25 cellular contexts compared by ENCODE assay signal in genomic region chr20:57053067-57053466, GRCh38.
DNase-seq lines count a peak whose midpoint lies in the region; ATAC-seq, FAIRE-seq and TF ChIP-seq lines count a peak whose summit lies in the region.
"Had no signal": no experiment of that assay in that cellular context is flagged by ENCODE, and none has a peak within 500 bp of the region (broad histone marks: within the 10 kb centered on the region; RNA-seq: fewer than 3 reads in every experiment).

No MANE protein-coding gene starts in this region.

- H2AK5ac ChIP-seq in H1 (ENCODE audit: low read depth, low read length) = no peak overlapping the region

- no peak overlapping the region for H2BK120ac ChIP-seq in H1 (replicated peaks; ENCODE audit: low read depth, low read length)

- TF ChIP-seq CTCF in HEK293 (tag by site-specific recombination; IDR thresholded peaks at IDR 0.05) = no peak
- no peak for TF ChIP-seq CTCF in H1 (IDR thresholded peaks at IDR 0.05; ENCODE audit: control extremely low read depth in 1 of 3, insufficient read depth in 1 of 3, low read depth in 1 of 3, low read length in 3 of 3)
- no peak for TF ChIP-seq CTCF in sigmoid colon (IDR thresholded peaks at IDR 0.05)
- TF ChIP-seq CTCF in suprapubic skin (IDR thresholded peaks at IDR 0.05) = no peak

- H3K36me3 ChIP-seq in HEK293 (ENCODE audit: control insufficient read depth in 2 of 2, insufficient read depth in 1 of 2, low read length in 2 of 2) (no peaks in the 10 kb centered on the region), H1 (ENCODE audit: control insufficient read depth in 2 of 4, insufficient read depth in 4 of 4, low read length in 3 of 4) (no peaks in the 10 kb centered on the region), sigmoid colon (no peaks in the 10 kb centered on the region), suprapubic skin (no peaks in the 10 kb centered on the region)
- H3K36me3 ChIP-seq: BLaER1 had no signal

- no peak overlapping the region for H3K18ac ChIP-seq in H1 (ENCODE audit: extremely low read depth, low read length)

- no peaks in the 10 kb centered on the region for H3K9me3 ChIP-seq in HEK293 (ENCODE audit: control insufficient read depth, insufficient read depth, low read depth, low read length)
- no peaks in the 10 kb centered on the region for H3K9me3 ChIP-seq in H1 (ENCODE audit: insufficient read depth in 2 of 2, low read depth in 1 of 2, low read length in 1 of 2)
- H3K9me3 ChIP-seq in sigmoid colon = peaks cover 0 to 4% (median 0%) of the 10 kb centered on the region in 4 donors
- no peaks in the 10 kb centered on the region for H3K9me3 ChIP-seq in suprapubic skin
- H3K9me3 ChIP-seq: Caco-2 had no signal

- H4K20me1 ChIP-seq in H1 (replicated peaks in 1 of 2; ENCODE audit: control insufficient read depth in 1 of 2, insufficient read depth in 2 of 2, low read length in 2 of 2) = no peaks in the 10 kb centered on the region
- H4K20me1 ChIP-seq: BLaER1 had no signal

- no peak overlapping the region for H3K9ac ChIP-seq in H1 (replicated peaks in 1 of 4; ENCODE audit: extremely low read depth in 1 of 4, low read depth in 3 of 4, low read length in 3 of 4)
- H3K9ac ChIP-seq: BLaER1, GM23248 had no signal

- DNase-seq in H1 (ENCODE audit: low read depth in 1 of 2, low spot score in 2 of 2) = no peak
- DNase-seq in sigmoid colon = peak; percentile 11
- DNase-seq in suprapubic skin (ENCODE audit: low spot score in 2 of 2) = no peak
- no peak for DNase-seq in stimulated activated CD4-positive, alpha-beta T cell treated with anti-CD3 and anti-CD28 coated beads, Interleukin-4, amount 100 ng/mL, for 4 hours
- no peak for DNase-seq in activated T-helper 1 cell treated with anti-CD3 and anti-CD28 coated beads, Interleukin-12 subunit alpha, Interleukin-12 subunit beta, Interleukin-2, Interleukin-4 antibody, amounts not matched to agents 30 ng/mL and 10 ng/mL and 1 ng/mL, durations not matched to agents 14 hours and 24 hours and 36 hours (ENCODE audit: low spot score)
- DNase-seq: CD4-positive, CD25-positive, alpha-beta regulatory T cell; CD8-positive, alpha-beta T cell; DMS79; EL; GDM1; GM23248; H9; HFFc6 had no signal

- no peak overlapping the region for H3K4me3 ChIP-seq in HEK293 (ENCODE audit: low read depth, low read length)
- no peak overlapping the region for H3K4me3 ChIP-seq in H1 (ENCODE audit: extremely low read depth in 1 of 4, insufficient read depth in 2 of 4, low read depth in 3 of 4, low read length in 4 of 4)
- no peak overlapping the region for H3K4me3 ChIP-seq in sigmoid colon
- H3K4me3 ChIP-seq in suprapubic skin = no peak overlapping the region
- H3K4me3 ChIP-seq: BLaER1, GM12878, GM23248 had no signal

- no peak overlapping the region for H2AFZ ChIP-seq in H1 (ENCODE audit: low read length)
- H2AFZ ChIP-seq: GM23248 had no signal

- H3K27ac ChIP-seq in HEK293 (ENCODE audit: extremely low read depth, low read depth, low read length) = no peak overlapping the region
- H3K27ac ChIP-seq in H1 (ENCODE audit: low read depth, low read length) = no peak overlapping the region
- no peak overlapping the region for H3K27ac ChIP-seq in sigmoid colon
- H3K27ac ChIP-seq in suprapubic skin = peak overlapping the region; percentile 85
- H3K27ac ChIP-seq: 22Rv1, BLaER1, C4-2B, GM23248 had no signal

- H3K23ac ChIP-seq in H1 (ENCODE audit: insufficient read length) = no peak overlapping the region

- WGBS in H1 (ENCODE audit: extremely low coverage in 1 of 2, insufficient coverage in 1 of 2, insufficient read length in 1 of 2, insufficient replicate concordance in 2 of 2, low coverage in 1 of 2, low lambda C conversion rate in 2 of 2, missing lambda C conversion rate in 1 of 2), 2 experiments = 91% methylated on average over 3 of the region's 5 CpGs; no CpG with 5 or more reads in 1 of the 2 experiments
- WGBS in sigmoid colon, 2 donors = 89 to 93% methylated on average over 5 of the region's 5 CpGs
- WGBS in suprapubic skin = 90% methylated on average over 5 of the region's 5 CpGs

- TF ChIP-seq RAD21 in H1 (IDR thresholded peaks at IDR 0.05 in 1 of 2, conservative IDR thresholded peaks at IDR 0.05 in 1 of 2; ENCODE audit: low read depth in 2 of 2, low read length in 2 of 2) = no peak

- no peak overlapping the region for H3K4ac ChIP-seq in H1 (replicated peaks; ENCODE audit: insufficient read length, low read depth, low read length)

- ATAC-seq in HG03565 (IDR thresholded peaks at IDR 0.05; ENCODE audit: unreplicated experiment) (no peak), HG03280 (IDR thresholded peaks at IDR 0.05; ENCODE audit: unreplicated experiment) (no peak)
- ATAC-seq: CD8-positive, alpha-beta T cell; GM12878; HCT116 had no signal

- no peak overlapping the region for H4K91ac ChIP-seq in H1 (replicated peaks; ENCODE audit: insufficient read length, low read length)

- H3K4me1 Mint-ChIP-seq in activated T-helper 1 cell treated with anti-CD3 and anti-CD28 coated beads, Interleukin-12 subunit alpha, Interleukin-12 subunit beta, Interleukin-2, Interleukin-4 antibody, amounts not matched to agents 30 ng/mL and 10 ng/mL and 1 ng/mL, durations not matched to agents 14 hours and 24 hours and 36 hours (ENCODE audit: low read depth) = no peaks in the 10 kb centered on the region
- H3K4me1 Mint-ChIP-seq: B cell; CD4-positive, CD25-positive, alpha-beta regulatory T cell had no signal

- H3K79me1 ChIP-seq in H1 (ENCODE audit: low read depth, low read length) = no peaks in the 10 kb centered on the region

- H3K4me2 ChIP-seq in H1 (ENCODE audit: insufficient read depth in 1 of 2, low read depth in 2 of 2, low read length in 2 of 2) = no peak overlapping the region

- no peak for FAIRE-seq in H1 (lab: Jason Lieb, UNC)
- FAIRE-seq: A204.1, GM12878, GM19239 had no signal

- H3K79me2 ChIP-seq in H1 (ENCODE audit: control insufficient read depth in 1 of 2, insufficient read depth in 2 of 2, low read length in 2 of 2) = no peaks in the 10 kb centered on the region

- CTCF ChIA-PET in HEK293 (lab: Yijun Ruan, JAX) (no interaction called here), H1 (lab: Charles Lee; ENCODE audit: partially characterized antibody) (interaction anchor here (1.1 to 2.2 kb wide), 2 partner anchors 31 to 50 kb away, joined by 3 to 4 read pairs; no protein-coding TSS in a partner anchor)

- H3K27me3 ChIP-seq in H1 (replicated peaks in 1 of 4; ENCODE audit: control insufficient read depth in 3 of 4, extremely low read depth in 1 of 4, insufficient read depth in 3 of 4, low read length in 3 of 4) = no peaks in the 10 kb centered on the region
- no peaks in the 10 kb centered on the region for H3K27me3 ChIP-seq in sigmoid colon
- H3K27me3 ChIP-seq in suprapubic skin = no peaks in the 10 kb centered on the region

- H3K9me3 Mint-ChIP-seq in activated T-helper 1 cell treated with anti-CD3 and anti-CD28 coated beads, Interleukin-12 subunit alpha, Interleukin-12 subunit beta, Interleukin-2, Interleukin-4 antibody, amounts not matched to agents 30 ng/mL and 10 ng/mL and 1 ng/mL, durations not matched to agents 14 hours and 24 hours and 36 hours = no peaks in the 10 kb centered on the region
- H3K9me3 Mint-ChIP-seq: CD8-positive, alpha-beta T cell; H9; HFFc6 had no signal

- no peak overlapping the region for H3K56ac ChIP-seq in H1 (replicated peaks; ENCODE audit: insufficient read length, low read depth, low read length)

- no peak overlapping the region for H4K5ac ChIP-seq in H1 (ENCODE audit: insufficient read length, low read depth, low read length)

- intact Hi-C loops in sigmoid colon (cut with DNase I) = no loop called here
- intact Hi-C loops in activated T-helper 1 cell treated with anti-CD3 and anti-CD28 coated beads, Interleukin-12 subunit alpha, Interleukin-12 subunit beta, Interleukin-2, Interleukin-4 antibody, amounts not matched to agents 30 ng/mL and 10 ng/mL and 1 ng/mL, durations not matched to agents 14 hours and 24 hours and 36 hours (cut with micrococcal nuclease) = no loop called here

- no peak overlapping the region for H2BK12ac ChIP-seq in H1 (ENCODE audit: low read depth, low read length)

- H2BK5ac ChIP-seq in H1 (ENCODE audit: low read depth, low read length) = no peak overlapping the region

- no peak overlapping the region for H2BK15ac ChIP-seq in H1 (ENCODE audit: low read length)

- no peak overlapping the region for H3K14ac ChIP-seq in H1 (ENCODE audit: insufficient read length)

- no peak overlapping the region for H3K4me3 Mint-ChIP-seq in activated T-helper 1 cell treated with anti-CD3 and anti-CD28 coated beads, Interleukin-12 subunit alpha, Interleukin-12 subunit beta, Interleukin-2, Interleukin-4 antibody, amounts not matched to agents 30 ng/mL and 10 ng/mL and 1 ng/mL, durations not matched to agents 14 hours and 24 hours and 36 hours
- H3K4me3 Mint-ChIP-seq: B cell; CD8-positive, alpha-beta T cell; H9; HFFc6 had no signal

- POLR2A ChIA-PET in HEK293 (lab: Yijun Ruan, JAX) (no interaction called here), H1 (lab: Charles Lee; ENCODE audit: partially characterized antibody) (no interaction called here)

- no peak overlapping the region for H2BK20ac ChIP-seq in H1 (ENCODE audit: low read length)

- H3K4me1 ChIP-seq in HEK293 (ENCODE audit: control insufficient read depth, insufficient read depth, low read length) (no peaks in the 10 kb centered on the region), H1 (replicated peaks in 1 of 4; ENCODE audit: control insufficient read depth in 3 of 4, insufficient read depth in 4 of 4, low read length in 3 of 4) (no peaks in the 10 kb centered on the region), sigmoid colon (peaks cover 0 to 5% (median 1%) of the 10 kb centered on the region in 4 donors), suprapubic skin (peaks cover 30% of the 10 kb centered on the region)

- H3K36me3 Mint-ChIP-seq in activated T-helper 1 cell treated with anti-CD3 and anti-CD28 coated beads, Interleukin-12 subunit alpha, Interleukin-12 subunit beta, Interleukin-2, Interleukin-4 antibody, amounts not matched to agents 30 ng/mL and 10 ng/mL and 1 ng/mL, durations not matched to agents 14 hours and 24 hours and 36 hours (ENCODE audit: low read depth) = no peaks in the 10 kb centered on the region
- H3K36me3 Mint-ChIP-seq: CD4-positive, CD25-positive, alpha-beta regulatory T cell; CD8-positive, alpha-beta T cell had no signal

- no peak overlapping the region for H3K27ac Mint-ChIP-seq in activated T-helper 1 cell treated with anti-CD3 and anti-CD28 coated beads, Interleukin-12 subunit alpha, Interleukin-12 subunit beta, Interleukin-2, Interleukin-4 antibody, amounts not matched to agents 30 ng/mL and 10 ng/mL and 1 ng/mL, durations not matched to agents 14 hours and 24 hours and 36 hours
- H3K27ac Mint-ChIP-seq: B cell; CD4-positive, CD25-positive, alpha-beta regulatory T cell; CD8-positive, alpha-beta T cell; H9; HFFc6 had no signal

- no peak overlapping the region for H4K8ac ChIP-seq in H1 (ENCODE audit: extremely low read depth, insufficient read depth, low read length)

- no peaks in the 10 kb centered on the region for H3K27me3 Mint-ChIP-seq in activated T-helper 1 cell treated with anti-CD3 and anti-CD28 coated beads, Interleukin-12 subunit alpha, Interleukin-12 subunit beta, Interleukin-2, Interleukin-4 antibody, amounts not matched to agents 30 ng/mL and 10 ng/mL and 1 ng/mL, durations not matched to agents 14 hours and 24 hours and 36 hours (ENCODE audit: insufficient read depth)

- H3K23me2 ChIP-seq in H1 (ENCODE audit: low read depth, low read length) = no peaks in the 10 kb centered on the region

- no peak for TF ChIP-seq EP300 in H1 (IDR thresholded peaks at IDR 0.05; ENCODE audit: borderline replicate concordance in 1 of 2, low read depth in 2 of 2, low read length in 2 of 2)
- TF ChIP-seq EP300 in sigmoid colon (IDR thresholded peaks at IDR 0.05) = no peak
- no peak for TF ChIP-seq EP300 in suprapubic skin (IDR thresholded peaks at IDR 0.05)

- TF ChIP-seq POLR2A in H1 (IDR thresholded peaks at IDR 0.05; ENCODE audit: control extremely low read depth in 1 of 2, low read depth in 2 of 2, low read length in 2 of 2) = no peak
- no peak for TF ChIP-seq POLR2A in sigmoid colon (IDR thresholded peaks at IDR 0.05)
- no peak for TF ChIP-seq POLR2A in suprapubic skin (IDR thresholded peaks at IDR 0.05)
